In the genomic region with DNA sequence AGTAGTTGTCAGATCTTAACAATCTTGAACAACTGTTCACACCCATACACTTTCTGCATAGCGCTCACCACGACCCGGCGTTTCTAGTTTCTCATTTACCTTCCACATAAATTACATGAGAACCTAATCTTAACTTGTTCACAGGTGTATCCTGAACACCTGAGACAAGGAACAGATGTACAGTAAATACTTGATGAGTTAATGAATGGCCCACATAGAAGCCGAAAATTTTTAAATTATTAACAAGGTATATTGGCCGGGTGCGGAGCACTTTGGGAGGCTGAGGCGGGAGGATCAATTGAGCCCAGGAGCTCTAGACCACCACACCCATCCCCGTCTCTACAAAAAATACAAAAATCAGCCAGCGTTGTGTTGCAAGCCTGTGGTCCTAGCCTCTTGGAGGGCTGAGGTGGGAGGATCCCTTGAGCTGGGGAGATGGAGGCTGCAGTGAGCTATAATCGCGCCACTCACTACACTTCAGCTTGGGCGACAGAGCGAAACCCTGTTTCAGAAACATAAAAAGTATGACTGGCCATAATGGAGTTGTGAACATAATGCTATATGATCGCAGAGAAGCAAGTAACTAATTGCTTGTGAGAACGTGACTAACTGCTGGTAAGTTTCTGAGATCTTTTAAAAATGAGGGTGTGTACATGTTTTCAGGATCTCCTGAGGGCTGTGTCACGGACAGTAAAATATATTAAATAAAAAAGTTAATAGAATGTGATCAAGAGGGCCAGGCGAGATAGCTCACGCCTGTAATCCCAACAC, we compare ENCODE assay signal across 8 cellular contexts. TPM values are rescaled to one million over a fixed set of nuclear protein-coding genes. Genes with fewer than 3 reads are reported as not detected.
A peak's percentile ranks its signal among the peaks of the same experiment; 100 is the strongest.
DNase-seq lines count a peak whose midpoint lies in the region; ATAC-seq and TF ChIP-seq lines count a peak whose summit lies in the region.

No MANE protein-coding gene starts in this region.

- peak overlapping the region; percentile 94 for H3K4me3 ChIP-seq in left ventricle myocardium inferior
- peak overlapping the region; percentile 47 to 95 (median 76) for H3K4me3 ChIP-seq in tibial nerve

- H3K9me3 ChIP-seq in left ventricle myocardium inferior (replicated peaks), result no peaks in the 10 kb centered on the region
- no peaks in the 10 kb centered on the region for H3K9me3 ChIP-seq in tibial nerve

- no peaks in the 10 kb centered on the region for H3K36me3 Mint-ChIP-seq in activated naive CD8-positive, alpha-beta T cell

- intact Hi-C loops in left ventricle myocardium inferior (cut with micrococcal nuclease), result no loop called here
- intact Hi-C loops in left ventricle myocardium superior (cut with micrococcal nuclease), result no loop called here
- intact Hi-C loops in left colon (cut with DNase I, micrococcal nuclease), result loop anchor here in 1 of 2 donors (10.0 kb wide), 1 partner anchor 358 kb away; no protein-coding TSS in a partner anchor

- H3K27ac ChIP-seq in left ventricle myocardium inferior (replicated peaks), result peak overlapping the region; percentile 98
- H3K27ac ChIP-seq in tibial nerve, result peak overlapping the region; percentile 87 to 95 (median 92)

- H3K27ac Mint-ChIP-seq in activated naive CD8-positive, alpha-beta T cell, result peak overlapping the region; percentile 96

- TF ChIP-seq EP300 in tibial nerve (IDR thresholded peaks at IDR 0.05), result no peak

- H3K4me1 Mint-ChIP-seq in activated naive CD8-positive, alpha-beta T cell (ENCODE audit: low read depth), result peaks cover 21% of the 10 kb centered on the region

- no peak for TF ChIP-seq POLR2A in tibial nerve (IDR thresholded peaks at IDR 0.05)

- no peaks in the 10 kb centered on the region for H3K9me3 Mint-ChIP-seq in activated naive CD8-positive, alpha-beta T cell (ENCODE audit: low read depth)

- H3K4me3 Mint-ChIP-seq in activated naive CD8-positive, alpha-beta T cell, result peak overlapping the region; percentile 94

- H3K4me1 ChIP-seq in left ventricle myocardium inferior (peaks cover 50% of the 10 kb centered on the region), tibial nerve (peaks cover 0 to 35% (median 15%) of the 10 kb centered on the region in 4 donors)

- H3K27me3 ChIP-seq in left ventricle myocardium inferior (ENCODE audit: low read depth), result no peaks in the 10 kb centered on the region
- H3K27me3 ChIP-seq in tibial nerve, result no peaks in the 10 kb centered on the region

- ATAC-seq in left ventricle myocardium superior (no peak), left colon (peak; percentile 14)

- 77 to 78% methylated on average over 19 of the region's 19 CpGs for WGBS in tibial nerve, 2 donors

- H3K27me3 Mint-ChIP-seq in activated naive CD8-positive, alpha-beta T cell, result no peaks in the 10 kb centered on the region

- TF ChIP-seq CTCF in left ventricle myocardium inferior (IDR thresholded peaks at IDR 0.05; ENCODE audit: borderline replicate concordance) (no peak), tibial nerve (IDR thresholded peaks at IDR 0.05) (no peak)

- H3K36me3 ChIP-seq in left ventricle myocardium inferior, result no peaks in the 10 kb centered on the region
- no peaks in the 10 kb centered on the region for H3K36me3 ChIP-seq in tibial nerve

- no peak for DNase-seq in left ventricle myocardium inferior
- no peak for DNase-seq in left ventricle myocardium superior
- peak in 1 of 2 donors; percentile 16 for DNase-seq in left colon
- no peak for DNase-seq in tibial nerve (ENCODE audit: low spot score in 2 of 2)
- DNase-seq in stimulated activated naive CD4-positive, alpha-beta T cell (lab: John Stamatoyannopoulos, UW), result no peak
- no peak for DNase-seq in NCI-H345 treated with DMSO at 0.1 percent for 48 hours (lab: John Stamatoyannopoulos, UW; ENCODE audit: unreplicated experiment)
- no peak for DNase-seq in activated CD8-positive, alpha-beta memory T cell treated with anti-CD3 and anti-CD28 coated beads, Interleukin-2, amount 50 U/mL, for 48 hours

RNA-seq across cellular contexts. Expression of a gene that starts 1.0 kb away (rescaled TPM):
- total RNA-seq in left ventricle myocardium inferior (22.9 TPM), left ventricle myocardium superior (27.0 TPM), left colon (10 to 100 TPM; 55.6 to 66.4 TPM), tibial nerve (10 to 100 TPM; 27.8 to 37.4 (median 36.1) TPM)

RNA-seq across cellular contexts. Expression of a gene that starts 20.2 kb away (rescaled TPM):
- total RNA-seq in left ventricle myocardium inferior (49.8 TPM), left ventricle myocardium superior (49.0 TPM), left colon (10 to 100 TPM; 38.6 to 45.5 TPM), tibial nerve (10 to 100 TPM; 71.9 to 86.4 (median 78.8) TPM)
